Comparison of ENCODE assay signal across 33 cellular contexts in the genomic region with DNA sequence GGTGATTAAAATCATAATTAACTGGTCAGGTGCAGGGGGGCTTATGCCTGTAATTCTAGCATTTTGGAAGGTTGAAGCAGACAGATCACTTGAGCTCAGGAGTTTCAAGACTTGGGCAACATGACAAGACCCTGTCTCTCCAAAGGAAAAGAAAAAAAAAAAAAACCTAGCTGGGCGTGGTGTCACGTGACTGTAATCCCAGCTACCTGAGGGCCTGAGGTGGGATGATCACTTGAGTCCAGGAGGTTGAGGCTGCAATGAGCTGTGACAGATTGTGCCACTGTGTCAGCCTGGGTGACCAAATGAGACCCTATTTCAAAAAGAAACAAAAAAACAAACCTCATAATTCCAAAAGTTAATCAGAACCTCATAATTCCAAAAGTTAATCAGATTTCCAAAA.
"Had no signal": no experiment of that assay in that cellular context is flagged by ENCODE, and none has a peak within 500 bp of the region (broad histone marks: within the 10 kb centered on the region; RNA-seq: fewer than 3 reads in every experiment).

No MANE protein-coding gene starts in this region.

- FAIRE-seq: astrocyte, bronchial epithelial cell had no signal

- DNase-seq: activated effector memory CD4-positive, alpha-beta T cell treated with anti-CD3 and anti-CD28 coated beads, Interleukin-2, amount 50 U/mL, for 16 hours; activated effector memory CD4-positive, alpha-beta T cell treated with Interleukin-2 at 50 U/mL for 16 hours; activated gamma-delta T cell; activated gamma-delta T cell treated with Interleukin-2 at 50 U/mL for 16 hours; activated naive CD4-positive, alpha-beta T cell; activated naive CD4-positive, alpha-beta T cell treated with anti-CD3 and anti-CD28 coated beads for 36 hours; activated naive CD4-positive, alpha-beta T cell treated with anti-CD3 and anti-CD28 coated beads, Interleukin-2, amount 10 ng/mL, durations not matched to agents 7 days and 5 days; activated naive CD4-positive, alpha-beta T cell treated with anti-CD3 and anti-CD28 coated beads, Interleukin-2, amount 50 U/mL, for 16 hours; activated naive CD4-positive, alpha-beta T cell treated with Interleukin-2 at 50 U/mL for 16 hours; activated naive CD8-positive, alpha-beta T cell treated with anti-CD3 and anti-CD28 coated beads for 36 hours; activated naive CD8-positive, alpha-beta T cell treated with anti-CD3 and anti-CD28 coated beads, Interleukin-2, amount 10 ng/mL, durations not matched to agents 7 days and 5 days; activated naive CD8-positive, alpha-beta T cell treated with anti-CD3 and anti-CD28 coated beads, Interleukin-2, amount 50 U/mL, for 24 hours; activated T-cell treated with anti-CD3 and anti-CD28 coated beads, Interleukin-2, amount 50 U/mL, for 24 hours; activated T-cell treated with anti-CD3 and anti-CD28 coated beads, Interleukin-2, amount 50 U/mL, for 4 hours; activated T-cell treated with anti-CD3 and anti-CD28 coated beads, Interleukin-2, amount 50 U/mL, for 48 hours; activated T-cell treated with anti-CD3 and anti-CD28 coated beads, Interleukin-2, amount 50 U/mL, for 72 hours; adrenal gland; amniotic stem cell; amygdala; anterior cingulate cortex; aorta; body of pancreas; brain microvascular endothelial cell; caudate nucleus; central memory CD4-positive, alpha-beta T cell; cerebellar nuclear complex had no signal

- H3K9me3 ChIP-seq: adrenal gland, ascending aorta, body of pancreas, breast epithelium had no signal

- H3K36me3 ChIP-seq: adrenal gland, ascending aorta, brain microvascular endothelial cell, breast epithelium, cardiac muscle cell had no signal

- ATAC-seq: activated naive CD4-positive, alpha-beta T cell treated with anti-CD3 and anti-CD28 coated beads, Interleukin-2, amount 50 U/mL, for 72 hours; activated naive CD8-positive, alpha-beta T cell treated with anti-CD3 and anti-CD28 coated beads, Interleukin-2, amount 50 U/mL, for 24 hours; activated T-cell treated with anti-CD3 and anti-CD28 coated beads, Interleukin-2, amount 50 U/mL, for 4 hours; activated T-cell treated with anti-CD3 and anti-CD28 coated beads, Interleukin-2, amount 50 U/mL, for 72 hours; activated T-helper 17 cell treated with anti-CD3 and anti-CD28 coated beads, Interleukin-2, amount 50 U/mL, for 72 hours; body of pancreas had no signal

- H3K4me1 ChIP-seq: adrenal gland, ascending aorta, body of pancreas, breast epithelium had no signal

- H3K27me3 ChIP-seq: adrenal gland, ascending aorta, body of pancreas, brain microvascular endothelial cell, breast epithelium, cardiac muscle cell had no signal

- H3K27ac ChIP-seq: adrenal gland, ascending aorta, body of pancreas, brain microvascular endothelial cell, breast epithelium, cardiac muscle cell had no signal

- H3K4me3 ChIP-seq: adrenal gland, ascending aorta, body of pancreas, breast epithelium, cardiac muscle cell had no signal
